In genomic region chr4:159279084-159279483, GRCh38 we compare ENCODE assay signal across 18 cellular contexts.
"Had no signal": no experiment of that assay in that cellular context is flagged by ENCODE, and none has a peak within 500 bp of the region (broad histone marks: within the 10 kb centered on the region; RNA-seq: fewer than 3 reads in every experiment).

No MANE protein-coding gene starts in this region.

- H3K9me3 ChIP-seq: left lung, ovary, sigmoid colon, upper lobe of right lung had no signal

- H3K4me3 ChIP-seq: left lung, ovary, sigmoid colon, upper lobe of right lung had no signal

- H3K27ac Mint-ChIP-seq: activated B cell treated with CpG ODN at 0.5 μM for 24 hours; activated CD4-positive, alpha-beta memory T cell treated with anti-CD3 and anti-CD28 coated beads for 36 hours; activated naive CD8-positive, alpha-beta T cell treated with anti-CD3 and anti-CD28 coated beads, Interleukin-2, amount 50 U/mL, for 24 hours; dendritic cell treated with granulocyte-macrophage colony-stimulating factor and Interleukin-4, amounts not matched to agents 40 ng/mL and 50 ng/mL, for 4 days; naive thymus-derived CD4-positive, alpha-beta T cell; stimulated activated effector memory CD8-positive, alpha-beta T cell treated with anti-CD3 and anti-CD28 coated beads, Interleukin-12 subunit alpha, Interleukin-12 subunit beta, amount 100 ng/mL, for 72 hours; T-cell had no signal

- H3K27me3 ChIP-seq: left lung, ovary, sigmoid colon, upper lobe of right lung had no signal

- H3K27ac ChIP-seq: left lung, ovary, sigmoid colon, upper lobe of right lung had no signal

- DNase-seq: activated B cell treated with CpG ODN at 0.5 μM for 24 hours; activated CD4-positive, alpha-beta memory T cell treated with anti-CD3 and anti-CD28 coated beads for 36 hours; activated CD4-positive, alpha-beta T cell treated with anti-CD3 and anti-CD28 coated beads for 4 hours; activated naive CD4-positive, alpha-beta T cell treated with Interleukin-2 at 50 U/mL for 16 hours; activated naive CD8-positive, alpha-beta T cell treated with anti-CD3 and anti-CD28 coated beads, Interleukin-2, amount 50 U/mL, for 24 hours; activated T-cell treated with anti-CD3 and anti-CD28 coated beads for 4 hours; effector memory CD4-positive, alpha-beta T cell; hypothalamus; left lung; naive thymus-derived CD4-positive, alpha-beta T cell; ovary; sigmoid colon; stimulated activated CD4-positive, alpha-beta T cell treated with anti-CD3 and anti-CD28 coated beads, Interleukin-4, amount 100 ng/mL, for 24 hours; T-cell; T-helper 9 cell; upper lobe of right lung had no signal

- H3K27me3 Mint-ChIP-seq: activated B cell treated with CpG ODN at 0.5 μM for 24 hours; activated CD4-positive, alpha-beta memory T cell treated with anti-CD3 and anti-CD28 coated beads for 36 hours; activated naive CD8-positive, alpha-beta T cell treated with anti-CD3 and anti-CD28 coated beads, Interleukin-2, amount 50 U/mL, for 24 hours; dendritic cell treated with granulocyte-macrophage colony-stimulating factor and Interleukin-4, amounts not matched to agents 40 ng/mL and 50 ng/mL, for 4 days; naive thymus-derived CD4-positive, alpha-beta T cell; T-cell had no signal

- H3K9me3 Mint-ChIP-seq: activated B cell treated with CpG ODN at 0.5 μM for 24 hours; activated CD4-positive, alpha-beta memory T cell treated with anti-CD3 and anti-CD28 coated beads for 36 hours; activated naive CD8-positive, alpha-beta T cell treated with anti-CD3 and anti-CD28 coated beads, Interleukin-2, amount 50 U/mL, for 24 hours; dendritic cell treated with granulocyte-macrophage colony-stimulating factor and Interleukin-4, amounts not matched to agents 40 ng/mL and 50 ng/mL, for 4 days; stimulated activated effector memory CD8-positive, alpha-beta T cell treated with anti-CD3 and anti-CD28 coated beads, Interleukin-12 subunit alpha, Interleukin-12 subunit beta, amount 100 ng/mL, for 72 hours; T-cell had no signal

- H3K36me3 ChIP-seq: left lung, ovary, sigmoid colon, upper lobe of right lung had no signal

- H3K4me1 Mint-ChIP-seq: naive thymus-derived CD4-positive, alpha-beta T cell; stimulated activated effector memory CD8-positive, alpha-beta T cell treated with anti-CD3 and anti-CD28 coated beads, Interleukin-12 subunit alpha, Interleukin-12 subunit beta, amount 100 ng/mL, for 72 hours had no signal

- ATAC-seq: activated naive CD8-positive, alpha-beta T cell treated with anti-CD3 and anti-CD28 coated beads, Interleukin-2, amount 50 U/mL, for 24 hours; stimulated activated effector memory CD8-positive, alpha-beta T cell treated with anti-CD3 and anti-CD28 coated beads, Interleukin-12 subunit alpha, Interleukin-12 subunit beta, amount 100 ng/mL, for 72 hours; T-cell had no signal

- H3K4me3 Mint-ChIP-seq: activated B cell treated with CpG ODN at 0.5 μM for 24 hours; activated CD4-positive, alpha-beta memory T cell treated with anti-CD3 and anti-CD28 coated beads for 36 hours; activated naive CD8-positive, alpha-beta T cell treated with anti-CD3 and anti-CD28 coated beads, Interleukin-2, amount 50 U/mL, for 24 hours; dendritic cell treated with granulocyte-macrophage colony-stimulating factor and Interleukin-4, amounts not matched to agents 40 ng/mL and 50 ng/mL, for 4 days; naive thymus-derived CD4-positive, alpha-beta T cell; stimulated activated effector memory CD8-positive, alpha-beta T cell treated with anti-CD3 and anti-CD28 coated beads, Interleukin-12 subunit alpha, Interleukin-12 subunit beta, amount 100 ng/mL, for 72 hours; T-cell had no signal
